21 cellular contexts compared by ENCODE assay signal in genomic region chr2:26376799-26377198, GRCh38. TPM values are rescaled to one million over a fixed set of nuclear protein-coding genes. Genes with fewer than 3 reads are reported as not detected.
DNase-seq lines count a peak whose midpoint lies in the region; ATAC-seq and TF ChIP-seq lines count a peak whose summit lies in the region.
"Had no signal": no experiment of that assay in that cellular context is flagged by ENCODE, and none has a peak within 500 bp of the region (broad histone marks: within the 10 kb centered on the region; RNA-seq: fewer than 3 reads in every experiment).

No MANE protein-coding gene starts in this region.

- no peak overlapping the region for H3K4me3 Mint-ChIP-seq in activated T-cell treated with anti-CD3 and anti-CD28 coated beads, Interleukin-2, amount 50 U/mL, for 72 hours
- H3K4me3 Mint-ChIP-seq in activated T-cell treated with anti-CD3 and anti-CD28 coated beads, Interleukin-2, amount 50 U/mL, for 4 hours = no peak overlapping the region
- no peak overlapping the region for H3K4me3 Mint-ChIP-seq in activated naive CD8-positive, alpha-beta T cell treated with anti-CD3 and anti-CD28 coated beads for 36 hours
- peak overlapping the region; percentile 16 for H3K4me3 Mint-ChIP-seq in type B pancreatic cell
- H3K4me3 Mint-ChIP-seq: CD14-positive monocyte, GM23338 had no signal

- no peak for DNase-seq in activated T-cell treated with anti-CD3 and anti-CD28 coated beads, Interleukin-2, amount 50 U/mL, for 72 hours
- no peak for DNase-seq in activated T-cell treated with anti-CD3 and anti-CD28 coated beads, Interleukin-2, amount 50 U/mL, for 4 hours
- DNase-seq in HEK293T (ENCODE audit: extremely low spot score) (no peak), type B pancreatic cell (ENCODE audit: extremely low spot score, unreplicated experiment) (no peak), NCI-H1417 treated with DMSO at 0.1 percent for 48 hours (lab: John Stamatoyannopoulos, UW) (no peak)
- no peak for DNase-seq in activated naive CD8-positive, alpha-beta T cell treated with anti-CD3 and anti-CD28 coated beads for 36 hours
- DNase-seq in effector CD8-positive, alpha-beta T cell (lab: John Stamatoyannopoulos, UW) = no peak
- DNase-seq: ACHN; COR-L47; DMS 273 treated with DMSO at 0.1 percent for 48 hours; KBM-7; NCI-H1105; NCI-H1694; NCI-H2081 treated with DMSO at 0.1 percent for 48 hours; NK-92 treated with Interleukin-12 subunit alpha and Interleukin-12 subunit beta, amount 100 ng/mL, for 24 hours; Peyer's patch had no signal

- POLR2A ChIA-PET in HEK293T (lab: Yijun Ruan, JAX) = no interaction called here

- H3K27me3 Mint-ChIP-seq in activated T-cell treated with anti-CD3 and anti-CD28 coated beads, Interleukin-2, amount 50 U/mL, for 72 hours (ENCODE audit: low read depth) = no peaks in the 10 kb centered on the region
- H3K27me3 Mint-ChIP-seq in activated T-cell treated with anti-CD3 and anti-CD28 coated beads, Interleukin-2, amount 50 U/mL, for 4 hours (ENCODE audit: low read depth) = no peaks in the 10 kb centered on the region
- no peaks in the 10 kb centered on the region for H3K27me3 Mint-ChIP-seq in activated naive CD8-positive, alpha-beta T cell treated with anti-CD3 and anti-CD28 coated beads for 36 hours
- no peaks in the 10 kb centered on the region for H3K27me3 Mint-ChIP-seq in type B pancreatic cell

- no peak for ATAC-seq in activated T-cell treated with anti-CD3 and anti-CD28 coated beads, Interleukin-2, amount 50 U/mL, for 72 hours (replicated peaks in 1 of 2)
- no peak for ATAC-seq in activated T-cell treated with anti-CD3 and anti-CD28 coated beads, Interleukin-2, amount 50 U/mL, for 4 hours
- ATAC-seq: GM23338, HCT116 had no signal

- peaks cover 7% of the 10 kb centered on the region for H3K4me1 Mint-ChIP-seq in activated T-cell treated with anti-CD3 and anti-CD28 coated beads, Interleukin-2, amount 50 U/mL, for 72 hours (ENCODE audit: low read depth)
- peaks cover 5% of the 10 kb centered on the region for H3K4me1 Mint-ChIP-seq in activated T-cell treated with anti-CD3 and anti-CD28 coated beads, Interleukin-2, amount 50 U/mL, for 4 hours (ENCODE audit: low read depth)
- peaks cover 10% of the 10 kb centered on the region for H3K4me1 Mint-ChIP-seq in activated naive CD8-positive, alpha-beta T cell treated with anti-CD3 and anti-CD28 coated beads for 36 hours
- H3K4me1 Mint-ChIP-seq in type B pancreatic cell (ENCODE audit: unreplicated experiment) = no peaks in the 10 kb centered on the region
- H3K4me1 Mint-ChIP-seq: GM23338 had no signal

- no peaks in the 10 kb centered on the region for H3K9me3 Mint-ChIP-seq in activated T-cell treated with anti-CD3 and anti-CD28 coated beads, Interleukin-2, amount 50 U/mL, for 72 hours
- H3K9me3 Mint-ChIP-seq in activated T-cell treated with anti-CD3 and anti-CD28 coated beads, Interleukin-2, amount 50 U/mL, for 4 hours = no peaks in the 10 kb centered on the region
- H3K9me3 Mint-ChIP-seq in activated naive CD8-positive, alpha-beta T cell treated with anti-CD3 and anti-CD28 coated beads for 36 hours = no peaks in the 10 kb centered on the region
- no peaks in the 10 kb centered on the region for H3K9me3 Mint-ChIP-seq in type B pancreatic cell
- H3K9me3 Mint-ChIP-seq: CD14-positive monocyte had no signal

- TF ChIP-seq CTCF in type B pancreatic cell (conservative IDR thresholded peaks at IDR 0.05) = no peak

- peaks cover 12 to 18% of the 10 kb centered on the region in 2 donors for H3K36me3 Mint-ChIP-seq in activated T-cell treated with anti-CD3 and anti-CD28 coated beads, Interleukin-2, amount 50 U/mL, for 72 hours (ENCODE audit: insufficient read depth in 2 of 2)
- peaks cover 45% of the 10 kb centered on the region for H3K36me3 Mint-ChIP-seq in activated T-cell treated with anti-CD3 and anti-CD28 coated beads, Interleukin-2, amount 50 U/mL, for 4 hours (ENCODE audit: insufficient read depth)
- H3K36me3 Mint-ChIP-seq in activated naive CD8-positive, alpha-beta T cell treated with anti-CD3 and anti-CD28 coated beads for 36 hours = peaks cover 40% of the 10 kb centered on the region
- peaks cover 46% of the 10 kb centered on the region for H3K36me3 Mint-ChIP-seq in type B pancreatic cell

- CTCF ChIA-PET in HEK293T (lab: Yijun Ruan, JAX) = no interaction called here

- peak overlapping the region; percentile 40 for H3K27ac Mint-ChIP-seq in activated T-cell treated with anti-CD3 and anti-CD28 coated beads, Interleukin-2, amount 50 U/mL, for 72 hours
- peak overlapping the region; percentile 15 for H3K27ac Mint-ChIP-seq in activated naive CD8-positive, alpha-beta T cell treated with anti-CD3 and anti-CD28 coated beads for 36 hours
- H3K27ac Mint-ChIP-seq in type B pancreatic cell = peak overlapping the region; percentile 10
- H3K27ac Mint-ChIP-seq: GM23338 had no signal

TF ChIP-seq in HEK293T, 16 proteins besides CTCF, POLR2A, EP300 and RAD21:
- TF ChIP-seq L3MBTL2 (conservative IDR thresholded peaks at IDR 0.05) (no peak), PKNOX1 (IDR thresholded peaks at IDR 0.05) (peak; percentile 58; the same call in 1 of the 2 replicates)

RNA-seq across cellular contexts. Expression of gene DRC1, which starts 24.9 kb away (rescaled TPM):
- total RNA-seq in activated T-cell treated with anti-CD3 and anti-CD28 coated beads, Interleukin-2, amount 50 U/mL, for 72 hours = under 1 TPM in 1 of 2 donors, not detected in 1; 0.17 TPM
- not detected for total RNA-seq in activated T-cell treated with anti-CD3 and anti-CD28 coated beads, Interleukin-2, amount 50 U/mL, for 4 hours
- total RNA-seq in activated naive CD8-positive, alpha-beta T cell treated with anti-CD3 and anti-CD28 coated beads for 36 hours = not detected
- total RNA-seq in type B pancreatic cell (ENCODE audit: low replicate concordance) = 0.33 and 3.7 TPM in 2 replicates
- total RNA-seq: GM23338, NCI-H460, Peyer's patch, SJSA1 had no signal

RNA-seq across cellular contexts. Expression of gene ADGRF3, which starts 30.2 kb away (rescaled TPM):
- total RNA-seq in activated T-cell treated with anti-CD3 and anti-CD28 coated beads, Interleukin-2, amount 50 U/mL, for 72 hours = 1 to 10 TPM; 2.4 to 4.8 TPM
- 1 to 10 TPM; 1.9 to 2.8 (median 2.0) TPM for total RNA-seq in activated T-cell treated with anti-CD3 and anti-CD28 coated beads, Interleukin-2, amount 50 U/mL, for 4 hours
- total RNA-seq in activated naive CD8-positive, alpha-beta T cell treated with anti-CD3 and anti-CD28 coated beads for 36 hours = 1 to 10 TPM; 4.4 to 5.2 TPM
- 1.2 and 1.4 TPM in 2 replicates for total RNA-seq in type B pancreatic cell (ENCODE audit: low replicate concordance)
- total RNA-seq: NCI-H460 had no signal

RNA-seq across cellular contexts. Expression of gene SELENOI, which starts 30.9 kb away (rescaled TPM):
- total RNA-seq in activated T-cell treated with anti-CD3 and anti-CD28 coated beads, Interleukin-2, amount 50 U/mL, for 72 hours = 10 to 100 TPM; 35.0 to 38.9 TPM
- 10 to 100 TPM; 73.5 to 76.2 (median 76.0) TPM for total RNA-seq in activated T-cell treated with anti-CD3 and anti-CD28 coated beads, Interleukin-2, amount 50 U/mL, for 4 hours
- total RNA-seq in activated naive CD8-positive, alpha-beta T cell treated with anti-CD3 and anti-CD28 coated beads for 36 hours = 10 to 100 TPM; 59.0 to 60.6 TPM
- total RNA-seq in type B pancreatic cell (ENCODE audit: low replicate concordance) = 38.8 and 44.9 TPM in 2 replicates
